ENCODE assay signal across 22 cellular contexts in the genomic region with DNA sequence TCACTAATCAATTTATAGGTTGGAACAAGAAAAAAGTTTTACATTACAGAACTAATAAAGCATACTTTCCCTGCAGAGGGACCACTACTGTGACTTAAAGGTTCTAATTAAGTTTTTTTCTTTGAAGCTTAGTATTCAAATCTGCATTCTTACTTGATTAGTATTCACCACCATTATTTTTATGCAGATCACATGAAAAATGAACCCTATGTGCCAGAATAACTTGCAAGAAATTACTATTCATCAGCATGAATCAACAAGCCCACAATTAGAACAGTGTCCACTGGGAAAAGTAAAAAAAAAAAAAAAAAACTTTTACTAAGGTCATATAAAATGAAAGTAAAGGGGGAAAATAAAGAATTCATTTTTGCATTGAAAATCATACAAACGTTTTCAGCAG.
DNase-seq lines count a peak whose midpoint lies in the region; ATAC-seq, FAIRE-seq and TF ChIP-seq lines count a peak whose summit lies in the region.
"Had no signal": no experiment of that assay in that cellular context is flagged by ENCODE, and none has a peak within 500 bp of the region (broad histone marks: within the 10 kb centered on the region; RNA-seq: fewer than 3 reads in every experiment).

No MANE protein-coding gene starts in this region.

- peaks cover 30% of the 10 kb centered on the region for H3K4me1 Mint-ChIP-seq in brain

- H3K9ac ChIP-seq in kidney (ENCODE audit: low read length in 2 of 2) = no peak overlapping the region
- H3K9ac ChIP-seq: BLaER1 treated with 17β-estradiol and CSF1 and Interleukin-3, amounts not matched to agents 10 nM and 100 nM had no signal

- H3K79me2 ChIP-seq in ACC112 (ENCODE audit: control insufficient read depth, insufficient read depth, low read length, unreplicated experiment) = no peaks in the 10 kb centered on the region

- no peak overlapping the region for H2AFZ ChIP-seq in ACC112 (ENCODE audit: low read length, unreplicated experiment)

- H3K27me3 Mint-ChIP-seq in brain = no peaks in the 10 kb centered on the region
- H3K27me3 Mint-ChIP-seq: B cell had no signal

- peaks cover 9 to 30% (median 15%) of the 10 kb centered on the region in 5 experiments for H3K9me3 Mint-ChIP-seq in brain

- intact Hi-C loops in kidney (cut with DNase I) (no loop called here), left colon (cut with DNase I, micrococcal nuclease) (no loop called here)

- no peak for ATAC-seq in left colon
- ATAC-seq: A549; CD8-positive, alpha-beta T cell; HCT116 had no signal

- FAIRE-seq in kidney (lab: Jason Lieb, UNC) = no peak
- FAIRE-seq: A549, G401.6, GM12891, HTR-8/SVneo had no signal

- H3K9me3 ChIP-seq in kidney (ENCODE audit: control insufficient read depth in 1 of 2, low read length in 2 of 2) = peaks cover 0 to 4% of the 10 kb centered on the region in 2 donors
- H3K9me3 ChIP-seq: A549 had no signal

- peaks cover 43% of the 10 kb centered on the region for H3K36me3 Mint-ChIP-seq in brain

- H3K27ac ChIP-seq in ACC112 (ENCODE audit: low read depth, low read length) = no peak overlapping the region; the same call in 1 of the 2 replicates
- H3K27ac ChIP-seq in kidney (ENCODE audit: low read depth in 2 of 2, low read length in 2 of 2) = no peak overlapping the region
- H3K27ac ChIP-seq: 22Rv1; A549; BLaER1 treated with 17β-estradiol and CSF1 and Interleukin-3, amounts not matched to agents 10 nM and 100 nM had no signal

- DNase-seq in M059J (ENCODE audit: low read depth) (peak; percentile 7), fibroblast of mammary gland (ENCODE audit: low read depth) (peak; percentile 67), kidney (no peak), T-helper 1 cell (no peak), left colon (no peak)
- DNase-seq in activated T-cell treated with anti-CD3 and anti-CD28 coated beads, Interleukin-2, amount 50 U/mL, for 1 hour = no peak
- DNase-seq: CD8-positive, alpha-beta T cell; COR-L47; GOT3; H7; HFFc6; IMR-90 had no signal

- peaks cover 16% of the 10 kb centered on the region for H3K4me1 ChIP-seq in ACC112 (ENCODE audit: control insufficient read depth, insufficient read depth, low read length, unreplicated experiment)
- no peaks in the 10 kb centered on the region for H3K4me1 ChIP-seq in kidney (ENCODE audit: control insufficient read depth in 1 of 2, insufficient read depth in 1 of 2, low read depth in 1 of 2, low read length in 2 of 2)
- H3K4me1 ChIP-seq: A549 had no signal

- H3K4me3 ChIP-seq in ACC112 (ENCODE audit: low read depth, low read length) (peak overlapping the region; percentile 27), fibroblast of mammary gland (ENCODE audit: control insufficient read depth, low read depth, low read length) (peak overlapping the region; percentile 5), kidney (ENCODE audit: low read length in 2 of 2) (no peak overlapping the region)
- H3K4me3 ChIP-seq: A549; BLaER1 treated with 17β-estradiol and CSF1 and Interleukin-3, amounts not matched to agents 10 nM and 100 nM had no signal

- no peaks in the 10 kb centered on the region for H3K27me3 ChIP-seq in ACC112 (ENCODE audit: insufficient read depth, low read length)
- H3K27me3 ChIP-seq: BLaER1 treated with 17β-estradiol and CSF1 and Interleukin-3, amounts not matched to agents 10 nM and 100 nM had no signal

- H3K36me3 ChIP-seq in ACC112 (ENCODE audit: insufficient read depth, low read length) (no peaks in the 10 kb centered on the region), kidney (ENCODE audit: control insufficient read depth in 1 of 2, insufficient read depth in 2 of 2, low read length in 2 of 2) (no peaks in the 10 kb centered on the region)

- H3K27ac Mint-ChIP-seq in brain = peak overlapping the region; percentile 69 to 96 (median 83)
- H3K27ac Mint-ChIP-seq: B cell; CD8-positive, alpha-beta T cell had no signal

- H3K4me3 Mint-ChIP-seq in brain = peak overlapping the region in 2 of 5 experiments; percentile 56 to 81
- H3K4me3 Mint-ChIP-seq: B cell; CD8-positive, alpha-beta T cell had no signal

- TF ChIP-seq CTCF in brain (conservative IDR thresholded peaks at IDR 0.05) (no peak), fibroblast of mammary gland (conservative IDR thresholded peaks at IDR 0.05; ENCODE audit: control insufficient read depth, insufficient read depth, low read depth, low read length) (no peak), kidney (IDR thresholded peaks at IDR 0.05; ENCODE audit: borderline replicate concordance, extremely low read depth, insufficient read depth) (no peak)

Comparison
In these comparisons a context has a peak if more than half of its experiments do, and no peak if none do; other contexts are left out.
1. H3K4me3 ChIP-seq: peak in ACC112 (single experiment) and fibroblast of mammary gland (single experiment); none in kidney (0 of 2).
2. DNase-seq: peak in M059J (single experiment) and fibroblast of mammary gland (single experiment); none in activated T-cell treated with anti-CD3 and anti-CD28 coated beads, Interleukin-2, amount 50 U/mL, for 1 hour (single experiment), kidney (single experiment), T-helper 1 cell (0 of 5) and left colon (0 of 2).